ENCODE assay signal across 8 cellular contexts in the genomic region with DNA sequence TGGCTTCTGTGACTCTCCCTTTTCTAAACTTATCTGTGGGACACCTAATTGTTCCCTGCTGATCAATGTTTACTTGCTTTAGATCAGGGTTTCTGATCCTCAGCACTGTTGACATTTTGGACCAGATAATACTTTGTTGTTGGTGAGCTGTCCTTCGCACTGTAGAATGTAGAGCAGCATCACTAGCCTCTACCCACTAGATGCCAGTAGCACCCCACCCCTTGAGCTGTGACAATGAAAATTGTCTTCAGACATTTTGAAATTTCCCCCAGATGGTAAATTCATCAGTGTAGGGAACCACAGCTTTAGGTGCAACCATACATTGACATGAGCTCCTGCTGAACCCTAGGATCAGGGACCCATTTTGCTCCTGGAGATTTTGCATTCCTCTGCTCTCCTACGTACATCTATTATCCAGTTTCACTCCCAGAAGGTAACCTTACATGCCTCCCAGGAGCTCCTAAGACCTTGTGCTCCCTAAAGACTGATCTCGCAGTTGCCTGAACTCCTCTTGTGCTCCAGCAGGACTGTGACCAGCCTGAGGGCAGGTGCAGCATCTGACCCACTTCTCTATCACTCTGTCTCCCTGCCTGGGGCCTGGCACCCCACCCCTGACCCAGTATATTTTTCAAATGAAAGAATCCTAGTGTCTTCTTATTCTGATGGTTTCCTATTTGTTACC.
A peak's percentile ranks its signal among the peaks of the same experiment; 100 is the strongest.
DNase-seq lines count a peak whose midpoint lies in the region; ATAC-seq and TF ChIP-seq lines count a peak whose summit lies in the region.

No MANE protein-coding gene starts in this region.

- H2BK5ac ChIP-seq in mesenchymal stem cell (ENCODE audit: low read depth, low read length, poor library complexity, severe bottlenecking), result no peak overlapping the region

- H3K4me1 Mint-ChIP-seq in activated T-cell treated with anti-CD3 and anti-CD28 coated beads, Interleukin-2, amount 50 U/mL, for 24 hours (ENCODE audit: low read depth), result peaks cover 8% of the 10 kb centered on the region

- H3K9me3 ChIP-seq in OCI-LY3 (ENCODE audit: insufficient read depth, low read length) (no peaks in the 10 kb centered on the region), mesenchymal stem cell (ENCODE audit: control insufficient read depth, low read length) (no peaks in the 10 kb centered on the region)

- no peak overlapping the region for H4K91ac ChIP-seq in mesenchymal stem cell (ENCODE audit: low read length)

- H4K20me1 ChIP-seq in OCI-LY3 (ENCODE audit: insufficient read depth, low read length), result no peaks in the 10 kb centered on the region

- H3K18ac ChIP-seq in mesenchymal stem cell (ENCODE audit: low read depth in 1 of 2, low read length in 2 of 2), result no peak overlapping the region

- no peaks in the 10 kb centered on the region for H3K9me3 Mint-ChIP-seq in activated T-cell treated with anti-CD3 and anti-CD28 coated beads, Interleukin-2, amount 50 U/mL, for 24 hours

- H4K8ac ChIP-seq in mesenchymal stem cell (ENCODE audit: low read length), result no peak overlapping the region

- H2AFZ ChIP-seq in OCI-LY3 (ENCODE audit: low read depth, low read length) (no peak overlapping the region), mesenchymal stem cell (ENCODE audit: low read depth, low read length) (no peak overlapping the region)

- H3K79me2 ChIP-seq in OCI-LY3 (ENCODE audit: low read length), result no peaks in the 10 kb centered on the region

- no peak overlapping the region for H2AK5ac ChIP-seq in mesenchymal stem cell (ENCODE audit: low read length, severe bottlenecking)

- H3K23ac ChIP-seq in mesenchymal stem cell (ENCODE audit: low read length in 2 of 2), result no peak overlapping the region

- TF ChIP-seq CTCF in OCI-LY3 (IDR thresholded peaks at IDR 0.05; ENCODE audit: low read depth, low read length) (peak; percentile 55), cardiac fibroblast (IDR thresholded peaks at IDR 0.05; ENCODE audit: low read depth, low read length) (peak; percentile 18), omental fat pad (IDR thresholded peaks at IDR 0.05) (no peak)

- no peak overlapping the region for H3K4ac ChIP-seq in mesenchymal stem cell (ENCODE audit: low read depth in 1 of 2, low read length in 2 of 2)

- H3K27me3 Mint-ChIP-seq in activated T-cell treated with anti-CD3 and anti-CD28 coated beads, Interleukin-2, amount 50 U/mL, for 24 hours, result peaks cover 2% of the 10 kb centered on the region

- H3K27ac ChIP-seq in OCI-LY3 (ENCODE audit: low read length), result no peak overlapping the region
- no peak overlapping the region for H3K27ac ChIP-seq in mesenchymal stem cell (ENCODE audit: low read length, poor library complexity, severe bottlenecking)

- no peak overlapping the region for H2BK12ac ChIP-seq in mesenchymal stem cell (ENCODE audit: low read length in 2 of 2)

- peaks cover 24% of the 10 kb centered on the region for H3K4me1 ChIP-seq in OCI-LY3 (ENCODE audit: low read length)
- no peaks in the 10 kb centered on the region for H3K4me1 ChIP-seq in mesenchymal stem cell (ENCODE audit: control insufficient read depth, insufficient read depth, low read depth, low read length)

- WGBS in mesenchymal stem cell, result 71% methylated on average over 3 of the region's 3 CpGs

- ATAC-seq in omental fat pad (ENCODE audit: low FRiP score) (no peak), HG02938 (IDR thresholded peaks at IDR 0.05; ENCODE audit: unreplicated experiment) (no peak)

- no peaks in the 10 kb centered on the region for H3K79me1 ChIP-seq in mesenchymal stem cell (replicated peaks; ENCODE audit: low read length, poor library complexity, severe bottlenecking)

- no peak overlapping the region for H2BK120ac ChIP-seq in mesenchymal stem cell (ENCODE audit: low read depth, low read length)

- no peak overlapping the region for H3K14ac ChIP-seq in mesenchymal stem cell (ENCODE audit: low read length in 2 of 2)

- H2BK15ac ChIP-seq in mesenchymal stem cell (ENCODE audit: low read depth, poor library complexity, severe bottlenecking), result no peak overlapping the region

- H3K4me3 Mint-ChIP-seq in activated T-cell treated with anti-CD3 and anti-CD28 coated beads, Interleukin-2, amount 50 U/mL, for 24 hours, result no peak overlapping the region

- DNase-seq in activated T-cell treated with anti-CD3 and anti-CD28 coated beads for 1 hour (ENCODE audit: low read depth) (peak; percentile 38), cardiac fibroblast (ENCODE audit: low read depth in 2 of 2) (peak in 1 of 2 donors; percentile 7), omental fat pad (ENCODE audit: low spot score) (no peak), mesenchymal stem cell (no peak)
- DNase-seq in activated T-cell treated with anti-CD3 and anti-CD28 coated beads, Interleukin-2, amount 50 U/mL, for 24 hours, result no peak
- DNase-seq in stimulated activated CD8-positive, alpha-beta memory T cell treated with anti-CD3 and anti-CD28 coated beads, Interleukin-2, amount 100 ng/mL, for 1 hour (ENCODE audit: low read depth in 2 of 2), result peak; percentile 11 to 29

- H3K4me3 ChIP-seq in OCI-LY3 (ENCODE audit: low read length) (no peak overlapping the region), cardiac fibroblast (replicated peaks in 1 of 2; ENCODE audit: low read depth in 2 of 2, low read length in 2 of 2) (no peak overlapping the region), mesenchymal stem cell (ENCODE audit: insufficient read depth in 1 of 2, low read depth in 1 of 2, low read length in 2 of 2) (no peak overlapping the region)

- H3K27ac Mint-ChIP-seq in activated T-cell treated with anti-CD3 and anti-CD28 coated beads, Interleukin-2, amount 50 U/mL, for 24 hours, result no peak overlapping the region

- no peak overlapping the region for H3K4me2 ChIP-seq in OCI-LY3 (ENCODE audit: low read length)
- H3K4me2 ChIP-seq in mesenchymal stem cell (ENCODE audit: low read length, poor library complexity, severe bottlenecking), result no peak overlapping the region

- no peaks in the 10 kb centered on the region; the same call in 1 of the 2 replicates for H3K27me3 ChIP-seq in OCI-LY3 (ENCODE audit: low read depth, low read length)
- peaks cover 23 to 31% of the 10 kb centered on the region in 2 experiments for H3K27me3 ChIP-seq in mesenchymal stem cell (ENCODE audit: control insufficient read depth in 1 of 2, insufficient read depth in 1 of 2, low read length in 2 of 2)

- H3K36me3 Mint-ChIP-seq in activated T-cell treated with anti-CD3 and anti-CD28 coated beads, Interleukin-2, amount 50 U/mL, for 24 hours (ENCODE audit: low read depth), result no peaks in the 10 kb centered on the region

- H3K9ac ChIP-seq in OCI-LY3 (ENCODE audit: low read length) (no peak overlapping the region), mesenchymal stem cell (ENCODE audit: low read length) (no peak overlapping the region)

- H3K36me3 ChIP-seq in OCI-LY3 (replicated peaks; ENCODE audit: low read depth, low read length) (no peaks in the 10 kb centered on the region), mesenchymal stem cell (ENCODE audit: control insufficient read depth in 1 of 2, insufficient read depth in 2 of 2, low read depth in 1 of 2, low read length in 2 of 2) (no peaks in the 10 kb centered on the region)

Comparison
In these comparisons a context has a peak if more than half of its experiments do, and no peak if none do; other contexts are left out.
1. DNase-seq: peak in activated T-cell treated with anti-CD3 and anti-CD28 coated beads for 1 hour (single experiment) and stimulated activated CD8-positive, alpha-beta memory T cell treated with anti-CD3 and anti-CD28 coated beads, Interleukin-2, amount 100 ng/mL, for 1 hour (2 of 2); none in activated T-cell treated with anti-CD3 and anti-CD28 coated beads, Interleukin-2, amount 50 U/mL, for 24 hours (single experiment), omental fat pad (single experiment) and mesenchymal stem cell (single experiment).
2. CTCF ChIP-seq: peak in OCI-LY3 (single experiment) and cardiac fibroblast (single experiment); none in omental fat pad (0 of 3).